In the genomic region with DNA sequence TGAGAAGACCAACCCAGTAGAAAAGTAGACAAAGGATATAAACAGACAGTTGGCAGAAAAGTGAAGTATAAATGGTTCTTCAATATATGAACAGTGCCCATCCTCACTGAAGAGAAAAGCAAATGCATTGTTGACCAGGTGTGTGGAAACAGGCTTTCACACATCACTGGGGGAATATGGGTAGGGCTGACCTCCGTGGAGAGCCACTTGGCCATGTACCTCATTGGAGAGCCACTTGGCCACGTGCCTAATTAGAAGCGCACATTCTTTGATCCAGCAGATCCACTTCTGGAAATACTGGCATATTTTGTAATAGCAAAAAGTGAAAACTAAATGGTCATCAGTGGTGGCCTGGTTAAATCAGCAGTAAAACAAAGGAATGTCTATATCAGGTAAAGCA, we compare ENCODE assay signal across 1 cellular context.
TF ChIP-seq lines count a peak whose summit lies in the region.

No MANE protein-coding gene starts in this region.

TF ChIP-seq in HepG2, 621 proteins besides CTCF, POLR2A, EP300 and RAD21:
- TF ChIP-seq, protein P1, sequence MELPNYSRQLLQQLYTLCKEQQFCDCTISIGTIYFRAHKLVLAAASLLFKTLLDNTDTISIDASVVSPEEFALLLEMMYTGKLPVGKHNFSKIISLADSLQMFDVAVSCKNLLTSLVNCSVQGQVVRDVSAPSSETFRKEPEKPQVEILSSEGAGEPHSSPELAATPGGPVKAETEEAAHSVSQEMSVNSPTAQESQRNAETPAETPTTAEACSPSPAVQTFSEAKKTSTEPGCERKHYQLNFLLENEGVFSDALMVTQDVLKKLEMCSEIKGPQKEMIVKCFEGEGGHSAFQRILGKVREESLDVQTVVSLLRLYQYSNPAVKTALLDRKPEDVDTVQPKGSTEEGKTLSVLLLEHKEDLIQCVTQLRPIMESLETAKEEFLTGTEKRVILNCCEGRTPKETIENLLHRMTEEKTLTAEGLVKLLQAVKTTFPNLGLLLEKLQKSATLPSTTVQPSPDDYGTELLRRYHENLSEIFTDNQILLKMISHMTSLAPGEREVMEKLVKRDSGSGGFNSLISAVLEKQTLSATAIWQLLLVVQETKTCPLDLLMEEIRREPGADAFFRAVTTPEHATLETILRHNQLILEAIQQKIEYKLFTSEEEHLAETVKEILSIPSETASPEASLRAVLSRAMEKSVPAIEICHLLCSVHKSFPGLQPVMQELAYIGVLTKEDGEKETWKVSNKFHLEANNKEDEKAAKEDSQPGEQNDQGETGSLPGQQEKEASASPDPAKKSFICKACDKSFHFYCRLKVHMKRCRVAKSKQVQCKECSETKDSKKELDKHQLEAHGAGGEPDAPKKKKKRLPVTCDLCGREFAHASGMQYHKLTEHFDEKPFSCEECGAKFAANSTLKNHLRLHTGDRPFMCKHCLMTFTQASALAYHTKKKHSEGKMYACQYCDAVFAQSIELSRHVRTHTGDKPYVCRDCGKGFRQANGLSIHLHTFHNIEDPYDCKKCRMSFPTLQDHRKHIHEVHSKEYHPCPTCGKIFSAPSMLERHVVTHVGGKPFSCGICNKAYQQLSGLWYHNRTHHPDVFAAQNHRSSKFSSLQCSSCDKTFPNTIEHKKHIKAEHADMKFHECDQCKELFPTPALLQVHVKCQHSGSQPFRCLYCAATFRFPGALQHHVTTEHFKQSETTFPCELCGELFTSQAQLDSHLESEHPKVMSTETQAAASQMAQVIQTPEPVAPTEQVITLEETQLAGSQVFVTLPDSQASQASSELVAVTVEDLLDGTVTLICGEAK (IDR thresholded peaks at IDR 0.05) = no peak
- TF ChIP-seq, protein P1 (CRISPR knock-in tag; IDR thresholded peaks at IDR 0.05) = no peak
- TF ChIP-seq ZFAT (CRISPR knock-in tag; conservative IDR thresholded peaks at IDR 0.05) (no peak), ZBTB1 (CRISPR knock-in tag; IDR thresholded peaks at IDR 0.05; ENCODE audit: borderline replicate concordance) (no peak), RBFOX2 (IDR thresholded peaks at IDR 0.05; ENCODE audit: low read depth, low read length) (no peak), FOXM1 (CRISPR knock-in tag; IDR thresholded peaks at IDR 0.05) (no peak), ZNF530 (CRISPR knock-in tag; IDR thresholded peaks at IDR 0.05; ENCODE audit: low read depth) (no peak), SMC3 (IDR thresholded peaks at IDR 0.05; ENCODE audit: low read length) (no peak), NONO (IDR thresholded peaks at IDR 0.05) (no peak), NONO (CRISPR knock-in tag; conservative IDR thresholded peaks at IDR 0.05) (no peak), FOXJ3 (CRISPR knock-in tag; IDR thresholded peaks at IDR 0.05; ENCODE audit: borderline replicate concordance) (no peak), ATF1 (CRISPR knock-in tag; IDR thresholded peaks at IDR 0.05) (no peak), ZNF225 (CRISPR knock-in tag; IDR thresholded peaks at IDR 0.05) (no peak)
- TF ChIP-seq, protein P2, sequence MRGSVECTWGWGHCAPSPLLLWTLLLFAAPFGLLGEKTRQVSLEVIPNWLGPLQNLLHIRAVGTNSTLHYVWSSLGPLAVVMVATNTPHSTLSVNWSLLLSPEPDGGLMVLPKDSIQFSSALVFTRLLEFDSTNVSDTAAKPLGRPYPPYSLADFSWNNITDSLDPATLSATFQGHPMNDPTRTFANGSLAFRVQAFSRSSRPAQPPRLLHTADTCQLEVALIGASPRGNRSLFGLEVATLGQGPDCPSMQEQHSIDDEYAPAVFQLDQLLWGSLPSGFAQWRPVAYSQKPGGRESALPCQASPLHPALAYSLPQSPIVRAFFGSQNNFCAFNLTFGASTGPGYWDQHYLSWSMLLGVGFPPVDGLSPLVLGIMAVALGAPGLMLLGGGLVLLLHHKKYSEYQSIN (CRISPR knock-in tag; IDR thresholded peaks at IDR 0.05; ENCODE audit: borderline replicate concordance) = no peak
- TF ChIP-seq, protein P3, sequence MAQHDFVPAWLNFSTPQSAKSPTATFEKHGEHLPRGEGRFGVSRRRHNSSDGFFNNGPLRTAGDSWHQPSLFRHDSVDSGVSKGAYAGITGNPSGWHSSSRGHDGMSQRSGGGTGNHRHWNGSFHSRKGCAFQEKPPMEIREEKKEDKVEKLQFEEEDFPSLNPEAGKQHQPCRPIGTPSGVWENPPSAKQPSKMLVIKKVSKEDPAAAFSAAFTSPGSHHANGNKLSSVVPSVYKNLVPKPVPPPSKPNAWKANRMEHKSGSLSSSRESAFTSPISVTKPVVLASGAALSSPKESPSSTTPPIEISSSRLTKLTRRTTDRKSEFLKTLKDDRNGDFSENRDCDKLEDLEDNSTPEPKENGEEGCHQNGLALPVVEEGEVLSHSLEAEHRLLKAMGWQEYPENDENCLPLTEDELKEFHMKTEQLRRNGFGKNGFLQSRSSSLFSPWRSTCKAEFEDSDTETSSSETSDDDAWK (CRISPR knock-in tag; IDR thresholded peaks at IDR 0.05) = no peak
